In the genomic region with DNA sequence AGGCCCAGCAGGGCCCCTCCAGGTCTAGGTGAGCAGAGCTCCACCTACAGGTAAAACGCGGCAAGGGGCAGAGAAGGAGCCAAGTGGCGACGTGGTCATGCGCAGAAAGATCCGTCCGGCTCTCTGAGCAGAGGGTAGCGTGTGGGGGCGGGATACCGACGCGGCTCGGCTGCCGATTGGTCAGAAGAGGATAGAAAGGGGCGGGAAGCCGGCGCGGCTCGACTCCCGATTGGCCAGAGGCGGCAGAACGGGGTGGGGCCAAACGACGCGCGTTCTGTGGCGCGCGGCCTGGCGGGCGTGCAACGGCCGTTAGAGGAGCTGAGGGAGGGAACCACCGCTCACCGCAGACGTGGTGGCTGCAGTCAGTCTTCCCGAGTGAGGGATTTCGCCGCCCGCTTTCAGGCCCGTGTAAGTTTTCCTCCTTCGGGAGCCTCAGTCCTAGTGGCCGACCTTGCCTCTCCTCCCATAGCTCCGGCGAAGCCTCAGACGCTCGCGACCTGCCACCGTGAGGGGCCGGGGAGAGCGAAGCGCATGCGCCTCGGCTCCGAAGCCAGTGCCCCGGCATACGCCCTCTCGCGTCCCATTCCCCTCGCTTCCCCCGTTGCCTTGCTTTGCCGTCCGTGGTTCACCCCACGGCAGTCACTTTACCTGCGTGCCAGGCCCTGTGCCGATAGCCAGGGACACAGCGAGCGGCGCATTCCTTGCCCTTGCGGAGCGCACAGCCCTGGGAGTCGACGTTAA, we compare ENCODE assay signal across 8 cellular contexts. TPM values are rescaled to one million over a fixed set of nuclear protein-coding genes. Genes with fewer than 3 reads are reported as not detected.
A peak's percentile ranks its signal among the peaks of the same experiment; 100 is the strongest.
DNase-seq lines count a peak whose midpoint lies in the region; ATAC-seq and TF ChIP-seq lines count a peak whose summit lies in the region.

Gene CEP85 (plus strand): TSS at position 298 of the 741 bp plus-strand sequence. CDS start 5,584 bp downstream, outside the sequence.

- peaks cover 36% of the 10 kb centered on the region for H3K4me1 Mint-ChIP-seq in activated CD4-positive, alpha-beta T cell treated with anti-CD3 and anti-CD28 coated beads, Interleukin-2, amount 10 ng/mL, durations not matched to agents 7 days and 5 days

- H3K4me3 Mint-ChIP-seq in activated CD4-positive, alpha-beta T cell treated with anti-CD3 and anti-CD28 coated beads, Interleukin-2, amount 10 ng/mL, durations not matched to agents 7 days and 5 days = peak within 1 kb of the TSS; percentile 92

- H3K27ac Mint-ChIP-seq in activated CD4-positive, alpha-beta T cell treated with anti-CD3 and anti-CD28 coated beads, Interleukin-2, amount 10 ng/mL, durations not matched to agents 7 days and 5 days = peak within 1 kb of the TSS; percentile 97

- DNase-seq in NCI-H69 (lab: John Stamatoyannopoulos, UW) (peak; percentile 95), coronary artery (ENCODE audit: low spot score) (peak; percentile 97)
- peak; percentile 98 for DNase-seq in activated CD4-positive, alpha-beta T cell treated with anti-CD3 and anti-CD28 coated beads, Interleukin-2, amount 10 ng/mL, durations not matched to agents 7 days and 5 days
- peak; percentile 95 to 98 for DNase-seq in stimulated activated CD4-positive, alpha-beta T cell treated with anti-CD3 and anti-CD28 coated beads, Interleukin-1b, Interleukin-23, amount 100 ng/mL, for 4 hours (ENCODE audit: low read depth in 2 of 2)

- H3K27ac ChIP-seq in C4-2B (peak within 1 kb of the TSS; percentile 85), coronary artery (peak within 1 kb of the TSS; percentile 76 to 86), layer of hippocampus (ENCODE audit: low read depth, low read length) (peak within 1 kb of the TSS; percentile 66)

- POLR2A ChIA-PET in activated CD4-positive, alpha-beta T cell treated with anti-CD3 and anti-CD28 coated beads, Interleukin-2, amount 10 ng/mL, durations not matched to agents 7 days and 5 days (lab: Charles Lee) = interaction anchor here (1.2 kb wide), 1 partner anchor 65 kb away, joined by 3 read pairs; the partner anchor contains the start of gene ZNF593

- H3K4me3 ChIP-seq in coronary artery = peak within 1 kb of the TSS; percentile 74

- ATAC-seq in GM19351 (IDR thresholded peaks at IDR 0.05; ENCODE audit: unreplicated experiment) = peak; percentile 85
- ATAC-seq in HG03521 (IDR thresholded peaks at IDR 0.05; ENCODE audit: unreplicated experiment) = peak; percentile 91

- H3K9me3 Mint-ChIP-seq in activated CD4-positive, alpha-beta T cell treated with anti-CD3 and anti-CD28 coated beads, Interleukin-2, amount 10 ng/mL, durations not matched to agents 7 days and 5 days = no peaks in the 10 kb centered on the region

- H3K36me3 Mint-ChIP-seq in activated CD4-positive, alpha-beta T cell treated with anti-CD3 and anti-CD28 coated beads, Interleukin-2, amount 10 ng/mL, durations not matched to agents 7 days and 5 days (ENCODE audit: low read depth) = peaks cover 23% of the 10 kb centered on the region

- peak; percentile 88 for TF ChIP-seq CTCF in C4-2B (conservative IDR thresholded peaks at IDR 0.05)
- TF ChIP-seq CTCF in coronary artery (IDR thresholded peaks at IDR 0.05) = peak; percentile 65

- CTCF ChIA-PET in activated CD4-positive, alpha-beta T cell treated with anti-CD3 and anti-CD28 coated beads, Interleukin-2, amount 10 ng/mL, durations not matched to agents 7 days and 5 days (lab: Charles Lee) = interaction anchor here (0.6 to 3.5 kb wide), 62 partner anchors 9 to 473 kb away, joined by 3 to 31 read pairs (median 4); partner anchors contain the start of genes C1orf232, CATSPER4, CD52 and DHDDS

- no peaks in the 10 kb centered on the region for H3K27me3 ChIP-seq in layer of hippocampus (ENCODE audit: control insufficient read depth, insufficient read depth, low read length)

- H3K27me3 Mint-ChIP-seq in activated CD4-positive, alpha-beta T cell treated with anti-CD3 and anti-CD28 coated beads, Interleukin-2, amount 10 ng/mL, durations not matched to agents 7 days and 5 days = no peaks in the 10 kb centered on the region

RNA-seq across cellular contexts. Expression of gene CEP85, which starts in this region (rescaled TPM):
- 10 to 100 TPM; 46.9 to 49.0 TPM for total RNA-seq in activated CD4-positive, alpha-beta T cell treated with anti-CD3 and anti-CD28 coated beads, Interleukin-2, amount 10 ng/mL, durations not matched to agents 7 days and 5 days

Comparison
In these comparisons a context has a peak if more than half of its experiments do, and no peak if none do; other contexts are left out.
1. Peak in every context shown above with its lines: DNase-seq, ATAC-seq, H3K4me3 ChIP-seq and H3K27ac ChIP-seq.